In the genomic region with DNA sequence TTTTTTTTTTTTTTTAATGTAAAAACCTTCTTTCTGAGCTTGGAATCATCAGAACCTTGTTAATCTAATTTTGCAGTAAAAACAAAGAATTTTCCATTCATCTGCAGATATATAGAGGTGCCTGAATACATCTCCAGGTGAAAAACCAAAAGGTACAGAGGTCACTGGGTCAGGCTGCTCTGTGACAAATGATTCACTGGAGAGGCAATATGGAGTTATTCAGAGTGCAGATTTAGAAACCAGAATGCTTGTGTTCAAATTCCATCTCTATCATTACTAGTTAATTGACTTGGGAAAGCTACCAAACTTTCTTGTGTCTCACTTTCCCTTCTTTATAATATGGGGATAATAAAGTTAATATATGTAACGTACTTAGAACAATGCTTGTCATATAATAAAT, we compare ENCODE assay signal across 9 cellular contexts. TPM values are rescaled to one million over a fixed set of nuclear protein-coding genes. Genes with fewer than 3 reads are reported as not detected.
"Had no signal": no experiment of that assay in that cellular context is flagged by ENCODE, and none has a peak within 500 bp of the region (broad histone marks: within the 10 kb centered on the region; RNA-seq: fewer than 3 reads in every experiment).

No MANE protein-coding gene starts in this region.

- H3K4me1 Mint-ChIP-seq: GM23338, H9, IgD-negative memory B cell had no signal

- H3K4me3 Mint-ChIP-seq: GM23338, H9, IgD-negative memory B cell had no signal

- H3K4me3 ChIP-seq: GM23338 had no signal

- DNase-seq: H9, HCEC 1CT, KG1 had no signal

- FAIRE-seq: H1, H54, HepG2 had no signal

- H3K27ac Mint-ChIP-seq: GM23338, H9, IgD-negative memory B cell had no signal

- H3K9me3 Mint-ChIP-seq: GM23338, H9, IgD-negative memory B cell had no signal

- ATAC-seq: GM23338, HepG2 had no signal

- H3K27ac ChIP-seq: HL-60 had no signal

RNA-seq across cellular contexts. Expression of a gene that starts 51.5 kb away (rescaled TPM):
- polyA plus RNA-seq: IgD-negative memory B cell had no signal
